8 cellular contexts compared by ENCODE assay signal in the genomic region with DNA sequence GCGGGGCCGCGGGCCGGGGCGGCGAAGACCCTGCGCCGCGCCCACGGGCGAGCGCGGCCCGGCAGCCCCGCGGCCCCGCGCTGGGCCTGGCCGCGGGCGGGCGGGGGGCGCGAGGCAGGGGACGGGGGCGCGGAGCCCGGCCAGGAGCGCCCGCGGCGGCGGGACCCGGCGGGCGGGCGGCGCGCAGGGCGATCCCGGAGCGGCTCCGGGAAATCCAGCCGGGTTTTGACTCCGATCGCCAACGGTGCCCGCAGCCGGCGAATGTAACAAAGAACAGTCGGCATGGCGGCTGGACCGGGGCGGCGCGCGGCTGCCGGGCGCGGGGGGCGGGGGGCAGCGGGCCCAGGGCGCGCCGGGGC. TPM values are rescaled to one million over a fixed set of nuclear protein-coding genes. Genes with fewer than 3 reads are reported as not detected.
DNase-seq lines count a peak whose midpoint lies in the region; ATAC-seq, FAIRE-seq and TF ChIP-seq lines count a peak whose summit lies in the region.

No MANE protein-coding gene starts in this region.

- H3K36me3 ChIP-seq in HUES6 (ENCODE audit: control insufficient read depth, insufficient read depth, low read length): no peaks in the 10 kb centered on the region
- no peaks in the 10 kb centered on the region for H3K36me3 ChIP-seq in neutrophil

- H3K27me3 ChIP-seq in HUES6 (ENCODE audit: control insufficient read depth, insufficient read depth, low read length): no peaks in the 10 kb centered on the region
- no peaks in the 10 kb centered on the region for H3K27me3 ChIP-seq in foreskin keratinocyte
- peaks cover 20% of the 10 kb centered on the region for H3K27me3 ChIP-seq in neutrophil

- no peaks in the 10 kb centered on the region for H3K9me3 ChIP-seq in HUES6 (ENCODE audit: control insufficient read depth, insufficient read depth, low read depth, low read length)
- H3K9me3 ChIP-seq in neutrophil: no peaks in the 10 kb centered on the region

- peak; percentile 49 for ATAC-seq in GM21367 (IDR thresholded peaks at IDR 0.05; ENCODE audit: unreplicated experiment)
- ATAC-seq in foreskin keratinocyte: peak; percentile 60

- H3K4me3 ChIP-seq in HUES6 (ENCODE audit: low read depth, low read length) (peak overlapping the region; percentile 97; the same call in 1 of the 2 replicates), neutrophil (ENCODE audit: low read depth in 1 of 2, low read length in 1 of 2) (peak overlapping the region; percentile 52 to 57)

- peak; percentile 79 for DNase-seq in D721Med (ENCODE audit: insufficient read length, low spot score)
- peak; percentile 35 for DNase-seq in RCC 7860 (ENCODE audit: low spot score)
- peak; percentile 72 for DNase-seq in activated effector memory CD4-positive, alpha-beta T cell treated with Interleukin-2 at 50 U/mL for 16 hours
- peak; percentile 21 to 52 for DNase-seq in foreskin keratinocyte
- peak in 43 of 49 donors; percentile 31 to 86 (median 74) for DNase-seq in substantia nigra (lab: John Stamatoyannopoulos, UW)

- H3K27ac ChIP-seq in HUES6 (ENCODE audit: low read depth, low read length) (no peak overlapping the region), foreskin keratinocyte (no peak overlapping the region), neutrophil (no peak overlapping the region), substantia nigra (ENCODE audit: low read depth, low read length, poor library complexity, severe bottlenecking) (no peak overlapping the region)

- H3K9ac ChIP-seq in HUES6 (ENCODE audit: low read length): no peak overlapping the region

- H3K4me1 ChIP-seq in HUES6 (ENCODE audit: control insufficient read depth, insufficient read depth, low read length) (peaks cover 6% of the 10 kb centered on the region; the same call in 1 of the 2 replicates), foreskin keratinocyte (no peaks in the 10 kb centered on the region), neutrophil (ENCODE audit: control insufficient read depth in 1 of 2, insufficient read depth in 1 of 2, low read depth in 1 of 2, low read length in 1 of 2) (peaks cover 13 to 14% of the 10 kb centered on the region in 2 experiments)

- FAIRE-seq in D721Med (lab: Jason Lieb, UNC) (no peak), RCC 7860 (lab: Jason Lieb, UNC) (no peak)

- TF ChIP-seq CTCF in D721Med (IDR thresholded peaks at IDR 0.05; ENCODE audit: insufficient read depth, missing control alignments) (no peak), foreskin keratinocyte (conservative IDR thresholded peaks at IDR 0.05) (no peak), neutrophil (IDR thresholded peaks at IDR 0.05) (no peak)

RNA-seq across cellular contexts. Expression of a gene that starts 0.3 kb away (rescaled TPM):
- total RNA-seq in foreskin keratinocyte: 5.3 and 5.7 TPM in 2 replicates
- 1.4 TPM in 2 replicates for polyA plus RNA-seq in foreskin keratinocyte
